In the genomic region with DNA sequence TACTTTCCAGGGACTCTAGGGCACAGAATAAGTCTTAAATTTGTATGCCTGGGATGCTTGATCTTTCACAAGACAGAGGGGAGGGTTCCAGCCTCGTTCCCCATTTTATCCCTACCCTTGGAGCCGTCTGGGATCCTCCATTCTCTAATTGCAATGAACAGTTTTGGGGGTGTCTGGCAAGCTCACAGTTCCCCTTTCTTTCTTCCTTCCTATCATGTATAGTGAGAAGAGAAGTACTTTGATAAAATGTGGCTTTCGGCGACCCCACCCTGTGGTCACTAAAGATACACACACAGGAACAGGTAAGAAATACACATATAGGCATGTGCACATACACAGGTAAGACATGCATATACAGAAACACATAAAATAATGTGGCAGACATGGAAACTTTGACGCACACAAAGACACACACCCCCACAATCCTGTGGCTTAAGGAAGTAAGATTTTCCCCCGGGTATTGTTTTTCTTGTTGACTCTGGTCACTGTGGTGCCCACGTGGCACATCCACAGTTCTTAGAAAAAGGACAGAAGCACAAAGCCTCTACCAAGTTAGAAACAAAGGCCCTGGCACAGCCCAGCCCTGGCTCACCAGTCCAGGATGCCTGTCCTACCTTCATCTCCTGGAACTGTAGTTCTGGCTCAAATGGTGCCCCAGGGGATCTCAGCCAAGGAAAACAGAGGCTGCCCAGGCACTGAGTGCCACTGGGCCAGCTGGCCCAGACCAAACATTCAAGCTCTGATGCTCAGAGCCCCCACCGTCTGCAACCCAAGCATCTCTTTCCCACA, we compare ENCODE assay signal across 11 cellular contexts. TPM values are rescaled to one million over a fixed set of nuclear protein-coding genes. Genes with fewer than 3 reads are reported as not detected.
DNase-seq lines count a peak whose midpoint lies in the region; ATAC-seq, FAIRE-seq and TF ChIP-seq lines count a peak whose summit lies in the region.
"Had no signal": no experiment of that assay in that cellular context is flagged by ENCODE, and none has a peak within 500 bp of the region (broad histone marks: within the 10 kb centered on the region; RNA-seq: fewer than 3 reads in every experiment).

No MANE protein-coding gene starts in this region.

- no peaks in the 10 kb centered on the region for H3F3A ChIP-seq in neural progenitor cell (ENCODE audit: low read depth)

- H3K27me3 ChIP-seq in DND-41 (ENCODE audit: insufficient read depth, low read length, poor library complexity) (no peaks in the 10 kb centered on the region), bronchial epithelial cell (ENCODE audit: control insufficient read depth, insufficient read depth, low read length) (no peaks in the 10 kb centered on the region), neural progenitor cell (no peaks in the 10 kb centered on the region), colonic mucosa (no peaks in the 10 kb centered on the region)

- H3K9me3 Mint-ChIP-seq in neural progenitor cell: no peaks in the 10 kb centered on the region
- H3K9me3 Mint-ChIP-seq: mesothelial cell of epicardium had no signal

- intact Hi-C loops in colonic mucosa (cut with DNase I): loop anchor here (2.0 kb wide), 1 partner anchor 142 kb away; no protein-coding TSS in a partner anchor

- ATAC-seq in DND-41 (ENCODE audit: insufficient read depth, low read depth) (no peak), HG03457 (IDR thresholded peaks at IDR 0.05; ENCODE audit: unreplicated experiment) (no peak), HG03520 (IDR thresholded peaks at IDR 0.05; ENCODE audit: unreplicated experiment) (no peak)

- no peaks in the 10 kb centered on the region for H3K4me1 Mint-ChIP-seq in neural progenitor cell
- H3K4me1 Mint-ChIP-seq: mesothelial cell of epicardium had no signal

- H3K36me3 Mint-ChIP-seq in neural progenitor cell: no peaks in the 10 kb centered on the region

- H4K20me1 ChIP-seq in DND-41 (ENCODE audit: insufficient read depth, low read length): no peaks in the 10 kb centered on the region
- H4K20me1 ChIP-seq in neural progenitor cell (ENCODE audit: low read depth): no peaks in the 10 kb centered on the region

- peaks cover 6% of the 10 kb centered on the region for H3K27me3 Mint-ChIP-seq in neural progenitor cell (ENCODE audit: insufficient read depth, low read depth)

- DNase-seq in DND-41 (no peak), NOMO-1 treated with DMSO at 0.1 percent for 48 hours (lab: John Stamatoyannopoulos, UW; ENCODE audit: unreplicated experiment) (peak; percentile 54), bronchial epithelial cell (ENCODE audit: low read depth) (peak; percentile 47), neural progenitor cell (ENCODE audit: low spot score) (no peak), NCI-H2171 treated with DMSO at 0.1 percent for 48 hours (lab: John Stamatoyannopoulos, UW) (no peak), colonic mucosa (no peak)
- DNase-seq: NCI-H2081 treated with DMSO at 0.1 percent for 48 hours, SW 1271 had no signal

- FAIRE-seq in bronchial epithelial cell (lab: Jason Lieb, UNC): no peak

- H3K4me2 ChIP-seq in DND-41 (ENCODE audit: insufficient read depth, low read length): no peak overlapping the region
- no peak overlapping the region for H3K4me2 ChIP-seq in neural progenitor cell

- H3K36me3 ChIP-seq in DND-41 (ENCODE audit: insufficient read depth, low read length) (no peaks in the 10 kb centered on the region), bronchial epithelial cell (ENCODE audit: control insufficient read depth, insufficient read depth, low read length) (no peaks in the 10 kb centered on the region), neural progenitor cell (no peaks in the 10 kb centered on the region), colonic mucosa (no peaks in the 10 kb centered on the region)

- TF ChIP-seq CTCF in DND-41 (IDR thresholded peaks at IDR 0.05; ENCODE audit: borderline replicate concordance, extremely low read depth, low read length, poor library complexity, severe bottlenecking) (no peak), bronchial epithelial cell (IDR thresholded peaks at IDR 0.05; ENCODE audit: insufficient read depth, low read length, severe bottlenecking) (no peak), neural progenitor cell (IDR thresholded peaks at IDR 0.05) (no peak), colonic mucosa (IDR thresholded peaks at IDR 0.05) (no peak)

- H2AFZ ChIP-seq in DND-41 (ENCODE audit: low read depth, low read length) (peak overlapping the region; percentile 45; the same call in 1 of the 2 replicates), neural progenitor cell (replicated peaks) (no peak overlapping the region)

- H3K4me1 ChIP-seq in DND-41 (ENCODE audit: insufficient read depth, low read length) (peaks cover 20% of the 10 kb centered on the region), neural progenitor cell (no peaks in the 10 kb centered on the region), colonic mucosa (no peaks in the 10 kb centered on the region)

- no peaks in the 10 kb centered on the region for H3K79me2 ChIP-seq in DND-41 (ENCODE audit: insufficient read depth, low read length)
- H3K79me2 ChIP-seq in neural progenitor cell (ENCODE audit: low read depth): no peaks in the 10 kb centered on the region

- H3K9me3 ChIP-seq in DND-41 (ENCODE audit: insufficient read depth, low read length, severe bottlenecking) (no peaks in the 10 kb centered on the region), neural progenitor cell (ENCODE audit: low read depth) (no peaks in the 10 kb centered on the region), colonic mucosa (no peaks in the 10 kb centered on the region)

- H3K27ac Mint-ChIP-seq in neural progenitor cell: peak overlapping the region; percentile 47
- H3K27ac Mint-ChIP-seq: mesothelial cell of epicardium had no signal

- H3K4me3 ChIP-seq in DND-41 (ENCODE audit: low read depth in 1 of 2, low read length in 2 of 2) (no peak overlapping the region), bronchial epithelial cell (ENCODE audit: low read depth, low read length) (no peak overlapping the region), neural progenitor cell (no peak overlapping the region), colonic mucosa (no peak overlapping the region)

- H3K9ac ChIP-seq in DND-41 (ENCODE audit: low read depth, low read length) (no peak overlapping the region), neural progenitor cell (no peak overlapping the region), colonic mucosa (ENCODE audit: low read depth in 2 of 2, low read length in 2 of 2) (no peak overlapping the region)

- no peak overlapping the region for H3K4me3 Mint-ChIP-seq in neural progenitor cell
- H3K4me3 Mint-ChIP-seq: mesothelial cell of epicardium had no signal

- H3K27ac ChIP-seq in DND-41 (ENCODE audit: low read length): no peak overlapping the region
- no peak overlapping the region for H3K27ac ChIP-seq in neural progenitor cell
- H3K27ac ChIP-seq in colonic mucosa: no peak overlapping the region

RNA-seq across cellular contexts. Expression of gene SMU1, which starts 6.3 kb away (rescaled TPM):
- total RNA-seq in bronchial epithelial cell: 37.9 and 40.5 TPM in 2 replicates
- total RNA-seq in neural progenitor cell (ENCODE audit: low replicate concordance): 28.6 and 34.9 TPM in 2 replicates
- total RNA-seq in colonic mucosa: 10 to 100 TPM; 17.4 to 18.7 TPM

RNA-seq across cellular contexts. Expression of gene DNAJA1, which starts 57.7 kb away (rescaled TPM):
- total RNA-seq in bronchial epithelial cell: 26.1 and 27.3 TPM in 2 replicates
- total RNA-seq in neural progenitor cell (ENCODE audit: low replicate concordance): 146 and 180 TPM in 2 replicates
- 10 to 100 TPM; 66.4 to 93.6 TPM for total RNA-seq in colonic mucosa

Comparison
In these comparisons a context has a peak if more than half of its experiments do, and no peak if none do; other contexts are left out.
1. DNase-seq: peak in NOMO-1 treated with DMSO at 0.1 percent for 48 hours (single experiment) and bronchial epithelial cell (single experiment); none in DND-41 (single experiment), neural progenitor cell (single experiment), NCI-H2171 treated with DMSO at 0.1 percent for 48 hours (single experiment) and colonic mucosa (single experiment).